2 cellular contexts compared by ENCODE assay signal in genomic region chr2:74029719-74030397, GRCh38.
TF ChIP-seq lines count a peak whose summit lies in the region.

No MANE protein-coding gene starts in this region.

TF ChIP-seq in GM12878, 131 proteins besides CTCF, POLR2A, EP300 and RAD21 (continued from another document):
- no peak for TF ChIP-seq MAX (IDR thresholded peaks at IDR 0.05; ENCODE audit: low read depth, low read length)
- TF ChIP-seq RFX5 (IDR thresholded peaks at IDR 0.05; ENCODE audit: low read depth, low read length) = no peak
- 0 out of 2 replicates have a peak, but pooled peaks have one; percentile 6 for TF ChIP-seq NFIC (IDR thresholded peaks at IDR 0.05; ENCODE audit: low read depth, low read length)
- TF ChIP-seq SPI1 (IDR thresholded peaks at IDR 0.05; ENCODE audit: borderline replicate concordance, insufficient read depth, low read depth, low read length) = peak; percentile 7; the same call in 1 of the 2 replicates
- TF ChIP-seq SUPT20H (IDR thresholded peaks at IDR 0.05; ENCODE audit: borderline replicate concordance, control insufficient read depth, low read depth, low read length) = no peak
- no peak for TF ChIP-seq CHD1 (IDR thresholded peaks at IDR 0.05; ENCODE audit: low read depth, low read length)
- no peak for TF ChIP-seq CREM (IDR thresholded peaks at IDR 0.05; ENCODE audit: low read depth)
- TF ChIP-seq MYC (IDR thresholded peaks at IDR 0.05; ENCODE audit: insufficient read depth, insufficient read length, insufficient replicate concordance, low read length, severe bottlenecking) = no peak
- TF ChIP-seq IKZF2 (IDR thresholded peaks at IDR 0.05) = peak; percentile 56 to 57; a peak in 3 of 4 replicates
- TF ChIP-seq E4F1 (IDR thresholded peaks at IDR 0.05; ENCODE audit: borderline replicate concordance, partially characterized antibody) = no peak
- peak; percentile 77 for TF ChIP-seq PKNOX1 (IDR thresholded peaks at IDR 0.05)
- peak; percentile 30 to 47; a peak in 1 of 4 replicates for TF ChIP-seq BHLHE40 (IDR thresholded peaks at IDR 0.05; ENCODE audit: borderline replicate concordance in 1 of 2, low read depth in 2 of 2, low read length in 1 of 2)
- peak; percentile 22; the same call in 1 of the 2 replicates for TF ChIP-seq ATF7 (IDR thresholded peaks at IDR 0.05; ENCODE audit: low read depth)
- TF ChIP-seq RUNX3 (IDR thresholded peaks at IDR 0.05; ENCODE audit: low read length) = peak; percentile 75
- TF ChIP-seq SMC3 (IDR thresholded peaks at IDR 0.05; ENCODE audit: borderline replicate concordance, low read length) = no peak
- TF ChIP-seq TCF7 (IDR thresholded peaks at IDR 0.05; ENCODE audit: borderline replicate concordance) = 0 out of 2 replicates have a peak, but pooled peaks have one; percentile 32
- TF ChIP-seq USF2 (IDR thresholded peaks at IDR 0.05; ENCODE audit: borderline replicate concordance, low read depth, low read length) = no peak
- no peak for TF ChIP-seq ZNF687 (IDR thresholded peaks at IDR 0.05)
TF ChIP-seq in GM12878: peak in this region for 10.

TF ChIP-seq in WTC11, 78 proteins besides CTCF, POLR2A, EP300 and RAD21:
- TF ChIP-seq AR (CRISPR knock-in tag; IDR thresholded peaks at IDR 0.05) (no peak), ZNF512 (CRISPR knock-in tag; IDR thresholded peaks at IDR 0.05; ENCODE audit: borderline replicate concordance) (no peak), ZNF232 (CRISPR knock-in tag; IDR thresholded peaks at IDR 0.05) (no peak), ZNF416 (CRISPR knock-in tag; IDR thresholded peaks at IDR 0.05) (no peak), RELA (CRISPR knock-in tag; IDR thresholded peaks at IDR 0.05; ENCODE audit: borderline replicate concordance) (no peak), MAX (CRISPR knock-in tag; IDR thresholded peaks at IDR 0.05) (no peak), E2F1 (CRISPR knock-in tag; IDR thresholded peaks at IDR 0.05) (no peak), NR1H2 (CRISPR knock-in tag; IDR thresholded peaks at IDR 0.05) (no peak), CBFB (CRISPR knock-in tag; IDR thresholded peaks at IDR 0.05; ENCODE audit: low read depth) (no peak), GRHL2 (CRISPR knock-in tag; IDR thresholded peaks at IDR 0.05; ENCODE audit: insufficient replicate concordance, severe bottlenecking) (no peak), HMGA2 (CRISPR knock-in tag; IDR thresholded peaks at IDR 0.05) (no peak), ZBTB21 (CRISPR knock-in tag; IDR thresholded peaks at IDR 0.05; ENCODE audit: borderline replicate concordance) (no peak), HMGXB4 (CRISPR knock-in tag; IDR thresholded peaks at IDR 0.05) (no peak), KAT7 (CRISPR knock-in tag; IDR thresholded peaks at IDR 0.05; ENCODE audit: borderline replicate concordance) (no peak), AFF4 (CRISPR knock-in tag; IDR thresholded peaks at IDR 0.05; ENCODE audit: borderline replicate concordance) (no peak), NFE2L1 (CRISPR knock-in tag; IDR thresholded peaks at IDR 0.05) (no peak), ZNF671 (CRISPR knock-in tag; IDR thresholded peaks at IDR 0.05) (no peak), IRF2 (CRISPR knock-in tag; IDR thresholded peaks at IDR 0.05; ENCODE audit: borderline replicate concordance, low read depth) (no peak), FOXP1 (CRISPR knock-in tag; IDR thresholded peaks at IDR 0.05; ENCODE audit: borderline replicate concordance) (no peak), STAT6 (CRISPR knock-in tag; conservative IDR thresholded peaks at IDR 0.05; ENCODE audit: low read depth) (no peak)
